ENCODE assay signal across 27 cellular contexts in the genomic region with DNA sequence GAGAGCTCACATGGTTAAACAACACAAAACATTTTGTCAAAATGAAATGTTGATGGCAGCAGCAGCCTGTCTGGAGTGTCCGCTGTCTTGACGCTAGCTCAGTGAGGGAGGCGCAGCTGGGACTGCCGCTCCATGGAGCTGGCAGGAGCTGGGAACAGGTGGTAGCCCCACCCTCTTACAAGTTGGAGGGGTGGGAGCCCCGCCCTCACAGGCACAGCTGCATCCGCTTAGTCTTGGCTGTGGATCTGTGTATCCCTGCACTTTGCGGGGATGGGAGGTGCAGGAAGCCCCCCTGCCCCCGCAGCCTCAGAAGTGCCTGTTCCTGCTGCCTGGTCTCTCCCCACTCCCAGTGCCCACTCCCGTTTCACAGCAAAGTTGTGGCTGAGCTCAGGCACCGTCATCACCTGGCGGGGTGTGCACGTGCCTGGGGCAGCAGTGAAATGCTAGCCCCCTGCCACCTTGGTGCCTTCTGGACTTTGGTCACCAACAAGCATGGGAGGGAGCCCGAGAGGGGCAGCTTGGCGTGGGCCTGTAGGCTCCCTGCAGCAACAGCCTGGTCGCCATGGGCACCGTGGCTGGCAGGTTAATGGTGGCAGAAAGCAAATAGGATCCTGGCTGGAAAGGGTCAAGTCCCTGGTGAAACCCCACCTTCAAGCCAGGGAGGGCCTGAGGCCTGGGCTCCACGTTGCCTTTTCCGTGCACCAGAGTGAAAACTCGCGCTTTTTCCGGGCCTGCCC. TPM values are rescaled to one million over a fixed set of nuclear protein-coding genes. Genes with fewer than 3 reads are reported as not detected.
DNase-seq lines count a peak whose midpoint lies in the region; ATAC-seq and TF ChIP-seq lines count a peak whose summit lies in the region.
"Had no signal": no experiment of that assay in that cellular context is flagged by ENCODE, and none has a peak within 500 bp of the region (broad histone marks: within the 10 kb centered on the region; RNA-seq: fewer than 3 reads in every experiment).

No MANE protein-coding gene starts in this region.

- peaks cover 4% of the 10 kb centered on the region for H3K36me3 Mint-ChIP-seq in endothelial cell (ENCODE audit: low read depth, unreplicated experiment)
- H3K36me3 Mint-ChIP-seq: activated CD8-positive, alpha-beta memory T cell treated with anti-CD3 and anti-CD28 coated beads, Interleukin-2, amount 10 ng/mL, durations not matched to agents 7 days and 5 days; activated naive CD4-positive, alpha-beta T cell treated with anti-CD3 and anti-CD28 coated beads, Interleukin-2, amount 50 U/mL, for 72 hours; CD8-positive, alpha-beta T cell; IgD-negative memory B cell; T-cell had no signal

- no peaks in the 10 kb centered on the region for H3K4me1 Mint-ChIP-seq in endothelial cell (ENCODE audit: unreplicated experiment)
- H3K4me1 Mint-ChIP-seq: activated CD4-positive, alpha-beta T cell treated with anti-CD3 and anti-CD28 coated beads, Interleukin-2, amount 10 ng/mL, durations not matched to agents 24 days and 14 days; activated CD8-positive, alpha-beta memory T cell treated with anti-CD3 and anti-CD28 coated beads, Interleukin-2, amount 10 ng/mL, durations not matched to agents 7 days and 5 days; IgD-negative memory B cell; neural crest cell; T-cell had no signal

- H3K79me2 ChIP-seq in PC-9 (ENCODE audit: low read depth): no peaks in the 10 kb centered on the region

- no TSS peak for BruUV-seq in PC-9 (replicated peaks; lab: Mats Ljungman, UMichigan)

- peaks cover 0 to 3% (median 0%) of the 10 kb centered on the region in 3 donors for H3K27me3 ChIP-seq in psoas muscle (ENCODE audit: insufficient read depth in 3 of 3, low read length in 2 of 3)
- no peaks in the 10 kb centered on the region for H3K27me3 ChIP-seq in prostate gland (replicated peaks; ENCODE audit: insufficient read depth)
- no peaks in the 10 kb centered on the region for H3K27me3 ChIP-seq in PC-9 (ENCODE audit: insufficient read depth, low read depth)
- H3K27me3 ChIP-seq in adrenal gland: no peaks in the 10 kb centered on the region
- H3K27me3 ChIP-seq: heart left ventricle, spleen, tibial artery had no signal

- CTCF ChIA-PET in PC-9 (lab: Charles Lee): no interaction called here

- no peaks in the 10 kb centered on the region for H4K20me1 ChIP-seq in PC-9 (ENCODE audit: insufficient read depth)

- 28 to 44% (median 34%) methylated on average over 21 of the region's 21 CpGs for WGBS in psoas muscle, 3 donors
- WGBS in prostate gland: 90% methylated on average over 21 of the region's 21 CpGs
- 89 to 98% (median 92%) methylated on average over 5 to 21 of the region's 21 CpGs for WGBS in adrenal gland, 4 donors

- H3K27ac Mint-ChIP-seq in endothelial cell (ENCODE audit: unreplicated experiment): no peak overlapping the region
- H3K27ac Mint-ChIP-seq: activated CD4-positive, alpha-beta T cell treated with anti-CD3 and anti-CD28 coated beads, Interleukin-2, amount 10 ng/mL, durations not matched to agents 24 days and 14 days; activated CD8-positive, alpha-beta memory T cell treated with anti-CD3 and anti-CD28 coated beads, Interleukin-2, amount 10 ng/mL, durations not matched to agents 7 days and 5 days; activated naive CD4-positive, alpha-beta T cell treated with anti-CD3 and anti-CD28 coated beads, Interleukin-2, amount 50 U/mL, for 72 hours; activated T-helper 1 cell treated with anti-CD3 and anti-CD28 coated beads, Interleukin-12 subunit alpha, Interleukin-12 subunit beta, Interleukin-2, Interleukin-4 antibody, amounts not matched to agents 30 ng/mL and 10 ng/mL and 1 ng/mL, durations not matched to agents 14 hours and 24 hours and 36 hours; CD8-positive, alpha-beta T cell; IgD-negative memory B cell; stimulated activated naive CD8-positive, alpha-beta T cell treated with anti-CD3 and anti-CD28 coated beads, Interleukin-15, Interleukin-2, amounts not matched to agents 100 ng/mL and 50 ng/mL, for 24 hours; T-cell had no signal

- H3K9me3 Mint-ChIP-seq in endothelial cell (ENCODE audit: unreplicated experiment): peaks cover 4% of the 10 kb centered on the region

- H2AFZ ChIP-seq in PC-9: no peak overlapping the region

- no peak overlapping the region for H3K4me2 ChIP-seq in PC-9

- intact Hi-C loops in psoas muscle (cut with DNase I): loop anchor here in 1 of 2 donors (5.0 kb wide), 1 partner anchor 52 kb away; the partner anchor contains the start of gene CADM2
- intact Hi-C loops in prostate gland (cut with DNase I): no loop called here
- intact Hi-C loops in PC-9 (cut with micrococcal nuclease; ENCODE audit: unreplicated experiment): no loop called here
- intact Hi-C loops in adrenal gland (cut with DNase I): no loop called here

- no peaks in the 10 kb centered on the region for H3K27me3 Mint-ChIP-seq in endothelial cell (ENCODE audit: unreplicated experiment)
- H3K27me3 Mint-ChIP-seq: activated CD4-positive, alpha-beta T cell treated with anti-CD3 and anti-CD28 coated beads, Interleukin-2, amount 10 ng/mL, durations not matched to agents 24 days and 14 days; activated CD8-positive, alpha-beta memory T cell treated with anti-CD3 and anti-CD28 coated beads, Interleukin-2, amount 10 ng/mL, durations not matched to agents 7 days and 5 days; IgD-negative memory B cell; stimulated activated naive CD8-positive, alpha-beta T cell treated with anti-CD3 and anti-CD28 coated beads, Interleukin-15, Interleukin-2, amounts not matched to agents 100 ng/mL and 50 ng/mL, for 24 hours; T-cell had no signal

- TF ChIP-seq CTCF in endothelial cell (IDR thresholded peaks at IDR 0.05; ENCODE audit: unreplicated experiment) (no peak), psoas muscle (IDR thresholded peaks at IDR 0.05) (no peak), prostate gland (IDR thresholded peaks at IDR 0.05) (no peak), PC-9 (conservative IDR thresholded peaks at IDR 0.05) (no peak), adrenal gland (IDR thresholded peaks at IDR 0.05) (no peak)

- H3K4me1 ChIP-seq in psoas muscle (no peaks in the 10 kb centered on the region), prostate gland (replicated peaks) (no peaks in the 10 kb centered on the region), PC-9 (replicated peaks; ENCODE audit: insufficient read depth) (no peaks in the 10 kb centered on the region), adrenal gland (replicated peaks in 1 of 2) (no peaks in the 10 kb centered on the region)
- H3K4me1 ChIP-seq: heart left ventricle, spleen, tibial artery had no signal

- H3K4me3 Mint-ChIP-seq in endothelial cell (ENCODE audit: unreplicated experiment): no peak overlapping the region
- H3K4me3 Mint-ChIP-seq: activated CD4-positive, alpha-beta T cell treated with anti-CD3 and anti-CD28 coated beads, Interleukin-2, amount 10 ng/mL, durations not matched to agents 24 days and 14 days; activated CD8-positive, alpha-beta memory T cell treated with anti-CD3 and anti-CD28 coated beads, Interleukin-2, amount 10 ng/mL, durations not matched to agents 7 days and 5 days; activated T-helper 1 cell treated with anti-CD3 and anti-CD28 coated beads, Interleukin-12 subunit alpha, Interleukin-12 subunit beta, Interleukin-2, Interleukin-4 antibody, amounts not matched to agents 30 ng/mL and 10 ng/mL and 1 ng/mL, durations not matched to agents 14 hours and 24 hours and 36 hours; CD8-positive, alpha-beta T cell; IgD-negative memory B cell; neural crest cell; stimulated activated naive CD8-positive, alpha-beta T cell treated with anti-CD3 and anti-CD28 coated beads, Interleukin-15, Interleukin-2, amounts not matched to agents 100 ng/mL and 50 ng/mL, for 24 hours; T-cell had no signal

- no peaks in the 10 kb centered on the region for H3K36me3 ChIP-seq in psoas muscle (ENCODE audit: insufficient read depth in 1 of 2, low read depth in 1 of 2)
- H3K36me3 ChIP-seq in prostate gland: no peaks in the 10 kb centered on the region
- no peaks in the 10 kb centered on the region for H3K36me3 ChIP-seq in PC-9 (ENCODE audit: low read depth)
- no peaks in the 10 kb centered on the region for H3K36me3 ChIP-seq in adrenal gland (replicated peaks in 1 of 2)
- H3K36me3 ChIP-seq: heart left ventricle, spleen, tibial artery had no signal

- H3K4me3 ChIP-seq in psoas muscle (peak overlapping the region; percentile 46), prostate gland (no peak overlapping the region), PC-9 (no peak overlapping the region), adrenal gland (no peak overlapping the region)
- H3K4me3 ChIP-seq: heart left ventricle, spleen, tibial artery had no signal

- peak; percentile 96 to 99 (median 99) for ATAC-seq in psoas muscle
- ATAC-seq: activated CD8-positive, alpha-beta memory T cell treated with anti-CD3 and anti-CD28 coated beads, Interleukin-2, amount 10 ng/mL, durations not matched to agents 7 days and 5 days; activated naive CD4-positive, alpha-beta T cell treated with anti-CD3 and anti-CD28 coated beads, Interleukin-2, amount 50 U/mL, for 72 hours; CD8-positive, alpha-beta T cell; heart left ventricle; Right ventricle myocardium inferior; T-cell had no signal

- POLR2A ChIA-PET in PC-9 (lab: Charles Lee; ENCODE audit: unreplicated experiment): no interaction called here

- TF ChIP-seq POLR2A in prostate gland (IDR thresholded peaks at IDR 0.05) (no peak), adrenal gland (IDR thresholded peaks at IDR 0.05) (no peak)

- no peak overlapping the region for H3K27ac ChIP-seq in psoas muscle
- H3K27ac ChIP-seq in prostate gland: no peak overlapping the region
- H3K27ac ChIP-seq in PC-9: no peak overlapping the region
- H3K27ac ChIP-seq in adrenal gland: no peak overlapping the region
- H3K27ac ChIP-seq: 22Rv1, heart left ventricle, spleen, tibial artery had no signal

- H3F3A ChIP-seq in PC-9 (ENCODE audit: insufficient read depth, low read depth): no peaks in the 10 kb centered on the region

- DNase-seq in NCI-H1417 (lab: John Stamatoyannopoulos, UW): peak in 2 of 3 experiments; percentile 46 to 71
- DNase-seq in NCI-H1417 treated with DMSO at 0.1 percent for 48 hours (lab: John Stamatoyannopoulos, UW): no peak
- peak; percentile 72 to 89 for DNase-seq in NCI-H524 (lab: John Stamatoyannopoulos, UW)
- DNase-seq in endothelial cell (ENCODE audit: low spot score): peak; percentile 4
- DNase-seq in psoas muscle: peak; percentile 46 to 81
- no peak for DNase-seq in prostate gland (ENCODE audit: low spot score)
- no peak for DNase-seq in PC-9
- no peak for DNase-seq in adrenal gland
- DNase-seq: activated CD4-positive, alpha-beta T cell treated with anti-CD3 and anti-CD28 coated beads, Interleukin-2, amount 10 ng/mL, durations not matched to agents 24 days and 14 days; activated CD8-positive, alpha-beta memory T cell treated with anti-CD3 and anti-CD28 coated beads, Interleukin-2, amount 10 ng/mL, durations not matched to agents 7 days and 5 days; CD8-positive, alpha-beta T cell; central memory CD4-positive, alpha-beta T cell; dermis blood vessel endothelial cell; heart left ventricle; NCI-H1694; spleen; stimulated activated CD4-positive, alpha-beta T cell treated with anti-CD3 and anti-CD28 coated beads, Interleukin-4, amount 100 ng/mL, for 4 hours; T-cell; tibial artery had no signal

- H3K9me3 ChIP-seq in psoas muscle: no peaks in the 10 kb centered on the region
- H3K9me3 ChIP-seq in prostate gland: no peaks in the 10 kb centered on the region
- no peaks in the 10 kb centered on the region for H3K9me3 ChIP-seq in PC-9 (ENCODE audit: insufficient read depth, low read depth)
- no peaks in the 10 kb centered on the region for H3K9me3 ChIP-seq in adrenal gland (replicated peaks in 1 of 3)
- H3K9me3 ChIP-seq: tibial artery had no signal

- H3K9me2 ChIP-seq in PC-9 (ENCODE audit: insufficient read depth): no peaks in the 10 kb centered on the region

RNA-seq across cellular contexts. Expression of gene CADM2, which starts 53.8 kb away (rescaled TPM):
- total RNA-seq in endothelial cell (ENCODE audit: unreplicated experiment) (0.97 TPM), psoas muscle (10 to 100 TPM in 1 of 4 donors, 1 to 10 TPM in 3; 5.1 to 15.7 (median 5.8) TPM), prostate gland (10 to 100 TPM in 1 of 2 donors, under 1 TPM in 1; 0.27 to 11.7 TPM), PC-9 (2021) (0.59 and 0.70 TPM in 2 replicates), adrenal gland (10 to 100 TPM in 2 of 8 donors, 1 to 10 TPM in 3, under 1 TPM in 3; 0.10 to 12.6 (median 1.1) TPM)
- polyA plus RNA-seq in psoas muscle (1 to 10 TPM; 3.6 to 9.9 (median 6.5) TPM), adrenal gland (1 to 10 TPM in 2 of 3 donors, under 1 TPM in 1; 0.44 to 7.5 (median 6.0) TPM)
- total RNA-seq: activated CD4-positive, alpha-beta T cell treated with anti-CD3 and anti-CD28 coated beads, Interleukin-2, amount 10 ng/mL, durations not matched to agents 24 days and 14 days; activated naive CD4-positive, alpha-beta T cell treated with anti-CD3 and anti-CD28 coated beads, Interleukin-2, amount 50 U/mL, for 72 hours; activated T-helper 1 cell treated with anti-CD3 and anti-CD28 coated beads, Interleukin-12 subunit alpha, Interleukin-12 subunit beta, Interleukin-2, Interleukin-4 antibody, amounts not matched to agents 30 ng/mL and 10 ng/mL and 1 ng/mL, durations not matched to agents 14 hours and 24 hours and 36 hours; dermis blood vessel endothelial cell; MCF 10A had no signal
- polyA plus RNA-seq: IgD-negative memory B cell had no signal

Comparison
In these comparisons a context has a peak if more than half of its experiments do, and no peak if none do; other contexts are left out.
1. DNase-seq: peak in NCI-H1417 (2 of 3), NCI-H524 (2 of 2), endothelial cell (single experiment) and psoas muscle (2 of 2); none in NCI-H1417 treated with DMSO at 0.1 percent for 48 hours (single experiment), prostate gland (single experiment), PC-9 (0 of 2) and adrenal gland (0 of 7).